ENCODE assay signal across 1 cellular context in genomic region chr22:38937541-38937940, GRCh38.
TF ChIP-seq lines count a peak whose summit lies in the region.

No MANE protein-coding gene starts in this region.

TF ChIP-seq in H1, 55 proteins besides CTCF, POLR2A, EP300 and RAD21:
- TF ChIP-seq GABPA (IDR thresholded peaks at IDR 0.05; ENCODE audit: borderline replicate concordance, insufficient read depth, low read length) (no peak), POU5F1 (IDR thresholded peaks at IDR 0.05; ENCODE audit: low read depth, low read length) (no peak), RFX5 (IDR thresholded peaks at IDR 0.05; ENCODE audit: borderline replicate concordance, low read depth, low read length) (no peak), ZNF274 (IDR thresholded peaks at IDR 0.05; ENCODE audit: borderline replicate concordance, extremely low read depth, low read length) (no peak), CBX8 (IDR thresholded peaks at IDR 0.05; ENCODE audit: borderline replicate concordance, low read depth, low read length) (no peak), BACH1 (IDR thresholded peaks at IDR 0.05; ENCODE audit: low read length) (no peak), SIX5 (IDR thresholded peaks at IDR 0.05; ENCODE audit: low read depth, low read length) (no peak), YY1 (IDR thresholded peaks at IDR 0.05; ENCODE audit: low read depth, low read length) (no peak), USF2 (IDR thresholded peaks at IDR 0.05; ENCODE audit: low read length) (no peak), ATF3 (IDR thresholded peaks at IDR 0.05; ENCODE audit: insufficient read depth, low read depth, low read length) (no peak)
- TF ChIP-seq, protein P1, sequence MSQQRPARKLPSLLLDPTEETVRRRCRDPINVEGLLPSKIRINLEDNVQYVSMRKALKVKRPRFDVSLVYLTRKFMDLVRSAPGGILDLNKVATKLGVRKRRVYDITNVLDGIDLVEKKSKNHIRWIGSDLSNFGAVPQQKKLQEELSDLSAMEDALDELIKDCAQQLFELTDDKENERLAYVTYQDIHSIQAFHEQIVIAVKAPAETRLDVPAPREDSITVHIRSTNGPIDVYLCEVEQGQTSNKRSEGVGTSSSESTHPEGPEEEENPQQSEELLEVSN (IDR thresholded peaks at IDR 0.05): no peak
